ENCODE assay signal across 26 cellular contexts in the genomic region with DNA sequence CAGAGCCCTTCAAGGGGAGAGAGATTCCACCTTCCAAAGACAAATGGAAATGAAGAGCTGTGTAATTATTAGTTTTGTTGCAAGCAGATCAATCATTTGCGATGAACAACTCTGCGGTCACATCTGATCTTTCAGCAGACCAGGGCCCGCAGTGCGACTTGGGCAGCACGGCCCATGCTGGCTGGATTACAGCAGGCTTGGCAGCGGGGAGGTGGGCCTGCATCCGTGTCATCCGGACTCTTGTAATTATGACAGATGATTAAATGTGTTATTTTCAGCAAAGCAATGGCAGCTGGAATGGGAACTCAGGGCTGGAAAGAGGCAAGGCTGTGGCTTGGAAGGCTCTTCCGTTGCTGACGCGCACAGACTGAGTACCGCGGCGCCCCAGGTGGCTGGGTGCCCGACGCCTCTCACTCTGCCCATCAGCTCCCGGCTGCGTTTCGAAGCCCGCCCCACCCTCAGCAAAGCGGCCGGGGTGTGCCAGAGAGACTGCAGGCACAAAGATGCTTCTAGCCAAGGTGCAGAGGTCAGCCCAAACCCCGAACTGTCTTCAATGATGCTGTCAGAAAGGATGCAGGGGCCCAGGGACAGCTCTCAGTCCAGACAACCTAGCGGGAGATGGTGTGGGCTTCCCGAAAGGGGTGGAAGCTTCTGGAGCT.
DNase-seq lines count a peak whose midpoint lies in the region; ATAC-seq and TF ChIP-seq lines count a peak whose summit lies in the region.
"Had no signal": no experiment of that assay in that cellular context is flagged by ENCODE, and none has a peak within 500 bp of the region (broad histone marks: within the 10 kb centered on the region; RNA-seq: fewer than 3 reads in every experiment).

No MANE protein-coding gene starts in this region.

- H3K4me2 ChIP-seq in PC-9: no peak overlapping the region
- H3K4me2 ChIP-seq: A549 had no signal

- H3K4me1 ChIP-seq in right atrium auricular region (no peaks in the 10 kb centered on the region), right cardiac atrium (ENCODE audit: control insufficient read depth, insufficient read depth, low read length) (no peaks in the 10 kb centered on the region), PC-9 (replicated peaks; ENCODE audit: insufficient read depth) (no peaks in the 10 kb centered on the region)
- H3K4me1 ChIP-seq: A549 had no signal

- intact Hi-C loops in right cardiac atrium (cut with DNase I): no loop called here
- intact Hi-C loops in CD14-positive monocyte (cut with micrococcal nuclease): no loop called here
- intact Hi-C loops in PC-9 (cut with micrococcal nuclease; ENCODE audit: unreplicated experiment): no loop called here

- H3K9me3 ChIP-seq in right atrium auricular region: peaks cover 0 to 3% of the 10 kb centered on the region in 2 donors
- H3K9me3 ChIP-seq in right cardiac atrium (ENCODE audit: control insufficient read depth, low read length): no peaks in the 10 kb centered on the region
- no peaks in the 10 kb centered on the region for H3K9me3 ChIP-seq in MG63
- H3K9me3 ChIP-seq in PC-9 (ENCODE audit: insufficient read depth, low read depth): no peaks in the 10 kb centered on the region
- H3K9me3 ChIP-seq: A549 had no signal

- H3K36me3 ChIP-seq in right atrium auricular region: no peaks in the 10 kb centered on the region
- no peaks in the 10 kb centered on the region for H3K36me3 ChIP-seq in MG63
- no peaks in the 10 kb centered on the region for H3K36me3 ChIP-seq in PC-9 (ENCODE audit: low read depth)

- peak; percentile 28 for DNase-seq in right atrium auricular region (ENCODE audit: low spot score)
- DNase-seq in right cardiac atrium: no peak
- peak; percentile 48 for DNase-seq in MG63
- DNase-seq in mesenteric fat pad (ENCODE audit: low spot score): peak; percentile 71
- peak; percentile 32 for DNase-seq in ureter (ENCODE audit: low spot score)
- no peak for DNase-seq in CD14-positive monocyte (ENCODE audit: low spot score)
- no peak for DNase-seq in PC-9
- no peak for DNase-seq in T-helper 2 cell treated with Interferon-gamma antibody and Interleukin-4, amounts not matched to agents 5 μg/mL and 100 μg/mL, for 36 hours (ENCODE audit: low spot score)
- DNase-seq: AML-193; CD8-positive, alpha-beta memory T cell; DMS 273 treated with DMSO at 0.1 percent for 48 hours; DMS79; Kasumi-1; NCI-H1105 treated with DMSO at 0.1 percent for 48 hours; NCI-H146; NCI-H2029 treated with DMSO at 0.1 percent for 48 hours; NCI-H446 treated with DMSO at 0.1 percent for 48 hours; NCI-H526; NCI-H82; NK-92 treated with Interleukin-12 subunit alpha and Interleukin-12 subunit beta, amount 100 ng/mL, for 24 hours; PC-3; Right ventricle myocardium superior had no signal

- H3K79me2 ChIP-seq in PC-9 (ENCODE audit: low read depth): no peaks in the 10 kb centered on the region

- H3K27ac Mint-ChIP-seq in CD14-positive monocyte: no peak overlapping the region
- no peak overlapping the region for H3K27ac Mint-ChIP-seq in T-helper 2 cell treated with Interferon-gamma antibody and Interleukin-4, amounts not matched to agents 5 μg/mL and 100 μg/mL, for 36 hours

- POLR2A ChIA-PET in PC-9 (lab: Charles Lee; ENCODE audit: unreplicated experiment): no interaction called here

- H3F3A ChIP-seq in PC-9 (ENCODE audit: insufficient read depth, low read depth): no peaks in the 10 kb centered on the region

- 89% methylated on average over 25 of the region's 25 CpGs for WGBS in right cardiac atrium

- H3K9me2 ChIP-seq in PC-9 (ENCODE audit: insufficient read depth): no peaks in the 10 kb centered on the region

- H4K20me1 ChIP-seq in PC-9 (ENCODE audit: insufficient read depth): no peaks in the 10 kb centered on the region

- TF ChIP-seq CTCF in right atrium auricular region (IDR thresholded peaks at IDR 0.05) (no peak), CD14-positive monocyte (IDR thresholded peaks at IDR 0.05) (no peak), PC-9 (conservative IDR thresholded peaks at IDR 0.05) (no peak)

- peaks cover 0 to 25% (median 10%) of the 10 kb centered on the region in 7 donors for H3K9me3 Mint-ChIP-seq in CD14-positive monocyte
- peaks cover 7% of the 10 kb centered on the region for H3K9me3 Mint-ChIP-seq in T-helper 2 cell treated with Interferon-gamma antibody and Interleukin-4, amounts not matched to agents 5 μg/mL and 100 μg/mL, for 36 hours

- H3K27me3 ChIP-seq in right atrium auricular region: no peaks in the 10 kb centered on the region
- H3K27me3 ChIP-seq in right cardiac atrium (ENCODE audit: control insufficient read depth, insufficient read depth): no peaks in the 10 kb centered on the region
- no peaks in the 10 kb centered on the region for H3K27me3 ChIP-seq in MG63
- H3K27me3 ChIP-seq in PC-9 (ENCODE audit: insufficient read depth, low read depth): peaks cover 93% of the 10 kb centered on the region

- BruUV-seq in PC-9 (replicated peaks; lab: Mats Ljungman, UMichigan): no TSS peak

- CTCF ChIA-PET in PC-9 (lab: Charles Lee): no interaction called here

- H3K4me3 ChIP-seq in right atrium auricular region: no peak overlapping the region
- H3K4me3 ChIP-seq in right cardiac atrium (ENCODE audit: low read length): no peak overlapping the region
- no peak overlapping the region for H3K4me3 ChIP-seq in MG63
- no peak overlapping the region for H3K4me3 ChIP-seq in PC-9
- H3K4me3 ChIP-seq: A549, SK-N-MC had no signal

- no peak overlapping the region for H3K4me3 Mint-ChIP-seq in CD14-positive monocyte
- H3K4me3 Mint-ChIP-seq in T-helper 2 cell treated with Interferon-gamma antibody and Interleukin-4, amounts not matched to agents 5 μg/mL and 100 μg/mL, for 36 hours: no peak overlapping the region
- H3K4me3 Mint-ChIP-seq: CD8-positive, alpha-beta memory T cell had no signal

- H3K36me3 Mint-ChIP-seq in CD14-positive monocyte: no peaks in the 10 kb centered on the region
- H3K36me3 Mint-ChIP-seq in T-helper 2 cell treated with Interferon-gamma antibody and Interleukin-4, amounts not matched to agents 5 μg/mL and 100 μg/mL, for 36 hours (ENCODE audit: low read depth): no peaks in the 10 kb centered on the region
- H3K36me3 Mint-ChIP-seq: CD8-positive, alpha-beta memory T cell had no signal

- ATAC-seq in right cardiac atrium: no peak
- ATAC-seq: A549, HepG2, PC-3 had no signal

- no peaks in the 10 kb centered on the region for H3K4me1 Mint-ChIP-seq in CD14-positive monocyte
- no peaks in the 10 kb centered on the region for H3K4me1 Mint-ChIP-seq in T-helper 2 cell treated with Interferon-gamma antibody and Interleukin-4, amounts not matched to agents 5 μg/mL and 100 μg/mL, for 36 hours (ENCODE audit: low read depth)
- H3K4me1 Mint-ChIP-seq: CD8-positive, alpha-beta memory T cell had no signal

- no peak overlapping the region for H2AFZ ChIP-seq in PC-9

- H3K27ac ChIP-seq in right atrium auricular region (no peak overlapping the region), right cardiac atrium (ENCODE audit: low read length) (no peak overlapping the region), PC-9 (no peak overlapping the region)
- H3K27ac ChIP-seq: A549, C4-2B, SK-N-MC had no signal

- H3K27me3 Mint-ChIP-seq in CD14-positive monocyte (ENCODE audit: low read depth in 3 of 3): peaks cover 0 to 3% (median 0%) of the 10 kb centered on the region in 3 donors
- no peaks in the 10 kb centered on the region for H3K27me3 Mint-ChIP-seq in T-helper 2 cell treated with Interferon-gamma antibody and Interleukin-4, amounts not matched to agents 5 μg/mL and 100 μg/mL, for 36 hours (ENCODE audit: low read depth)

Comparison
In these comparisons a context has a peak if more than half of its experiments do, and no peak if none do; other contexts are left out.
1. DNase-seq: peak in right atrium auricular region (single experiment), MG63 (single experiment), mesenteric fat pad (single experiment) and ureter (single experiment); none in right cardiac atrium (0 of 3), CD14-positive monocyte (single experiment), PC-9 (0 of 2) and T-helper 2 cell treated with Interferon-gamma antibody and Interleukin-4, amounts not matched to agents 5 μg/mL and 100 μg/mL, for 36 hours (single experiment).